8 cellular contexts compared by ENCODE assay signal in the genomic region with DNA sequence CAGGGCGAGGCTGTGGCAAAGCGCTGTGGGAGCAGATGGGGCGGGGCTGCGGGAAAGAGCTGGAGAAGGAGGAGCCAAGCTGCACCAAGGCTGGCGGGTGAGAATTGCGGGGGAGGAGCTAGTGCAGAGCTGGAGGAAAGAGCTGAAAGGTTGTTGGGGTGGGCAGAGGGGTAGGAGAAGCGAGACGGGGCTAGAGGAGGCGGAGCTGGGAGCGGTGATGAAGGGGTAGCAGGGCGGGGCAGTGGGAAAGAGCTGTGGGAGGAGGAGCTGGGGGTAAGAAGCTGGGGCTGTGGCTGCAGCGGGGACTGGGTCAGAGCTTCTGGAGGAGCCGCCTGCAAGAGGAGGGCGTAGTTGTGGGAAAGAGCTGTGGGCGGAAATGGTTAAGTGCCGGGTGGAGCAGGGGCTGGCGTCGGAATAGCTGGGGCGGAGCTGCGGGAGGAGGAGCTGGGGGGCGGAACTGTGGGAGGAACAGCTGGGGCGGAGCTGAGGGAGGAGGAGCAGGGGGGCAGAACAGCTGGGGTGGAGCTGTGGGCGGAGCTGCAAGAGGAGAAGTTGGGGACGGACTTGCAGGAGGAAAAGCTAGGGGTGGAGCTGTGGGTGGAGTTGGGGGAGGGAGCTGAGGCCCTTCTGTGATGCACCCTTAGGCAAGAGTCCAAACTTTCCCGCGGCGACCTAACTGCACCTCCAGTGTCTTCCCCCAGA. TPM values are rescaled to one million over a fixed set of nuclear protein-coding genes. Genes with fewer than 3 reads are reported as not detected.
DNase-seq lines count a peak whose midpoint lies in the region; ATAC-seq and TF ChIP-seq lines count a peak whose summit lies in the region.

No MANE protein-coding gene starts in this region.

- intact Hi-C loops in colonic mucosa (cut with DNase I), result no loop called here
- intact Hi-C loops in left colon (cut with DNase I, micrococcal nuclease), result no loop called here

- H3K9ac ChIP-seq in colonic mucosa (ENCODE audit: low read depth in 2 of 2, low read length in 2 of 2), result peak overlapping the region; percentile 34 to 78

- no peaks in the 10 kb centered on the region for H3K9me3 ChIP-seq in colonic mucosa

- H3K4me1 ChIP-seq in colonic mucosa, result no peaks in the 10 kb centered on the region

- ATAC-seq in HG03457 (IDR thresholded peaks at IDR 0.05; ENCODE audit: unreplicated experiment) (peak; percentile 39), left colon (peak; percentile 67)

- H3K36me3 ChIP-seq in colonic mucosa, result no peaks in the 10 kb centered on the region

- peak overlapping the region; percentile 82 for H3K27ac ChIP-seq in colonic mucosa

- peak overlapping the region; percentile 31 for H3K4me3 ChIP-seq in colonic mucosa

- DNase-seq in C1 segment of cervical spinal cord (lab: John Stamatoyannopoulos, UW) (peak; percentile 33 to 89 (median 84)), GM19240 (ENCODE audit: insufficient read length, low spot score) (peak; percentile 20), NCI-H524 (lab: John Stamatoyannopoulos, UW) (peak; percentile 95 to 97), colonic mucosa (peak; percentile 92), left colon (peak; percentile 93 to 97)
- peak; percentile 94 for DNase-seq in activated CD4-positive, alpha-beta T cell treated with anti-CD3 and anti-CD28 coated beads for 48 hours
- peak; percentile 74 to 83 for DNase-seq in stimulated activated CD4-positive, alpha-beta T cell treated with anti-CD3 and anti-CD28 coated beads, Interleukin-1b, Interleukin-23, amount 100 ng/mL, for 4 hours (ENCODE audit: low read depth in 2 of 2)

- peak; percentile 44 for TF ChIP-seq CTCF in colonic mucosa (IDR thresholded peaks at IDR 0.05)

- no peaks in the 10 kb centered on the region for H3K27me3 ChIP-seq in colonic mucosa

RNA-seq across cellular contexts. Expression of a gene that starts 1.9 kb away (rescaled TPM):
- 10 to 100 TPM; 28.2 to 28.4 TPM for total RNA-seq in colonic mucosa
- total RNA-seq in left colon, result 10 to 100 TPM; 30.0 to 31.7 TPM

RNA-seq across cellular contexts. Expression of a gene that starts 10.8 kb away (rescaled TPM):
- total RNA-seq in colonic mucosa (not detected), left colon (not detected)

RNA-seq across cellular contexts. Expression of a gene that starts 59.2 kb away (rescaled TPM):
- total RNA-seq in colonic mucosa (not detected), left colon (not detected)

Comparison
In these comparisons a context has a peak if more than half of its experiments do, and no peak if none do; other contexts are left out.
1. Peak in every context shown above with its lines: DNase-seq, ATAC-seq, H3K4me3 ChIP-seq and H3K27ac ChIP-seq.
2. DNase-seq: peak in every context shown above with its lines; median percentile 96 in NCI-H524; 95 in left colon; 94 in activated CD4-positive, alpha-beta T cell treated with anti-CD3 and anti-CD28 coated beads for 48 hours; 92 in colonic mucosa; 84 in C1 segment of cervical spinal cord; 78 in stimulated activated CD4-positive, alpha-beta T cell treated with anti-CD3 and anti-CD28 coated beads, Interleukin-1b, Interleukin-23, amount 100 ng/mL, for 4 hours; 20 in GM19240.